8 cellular contexts compared by ENCODE assay signal in the genomic region with DNA sequence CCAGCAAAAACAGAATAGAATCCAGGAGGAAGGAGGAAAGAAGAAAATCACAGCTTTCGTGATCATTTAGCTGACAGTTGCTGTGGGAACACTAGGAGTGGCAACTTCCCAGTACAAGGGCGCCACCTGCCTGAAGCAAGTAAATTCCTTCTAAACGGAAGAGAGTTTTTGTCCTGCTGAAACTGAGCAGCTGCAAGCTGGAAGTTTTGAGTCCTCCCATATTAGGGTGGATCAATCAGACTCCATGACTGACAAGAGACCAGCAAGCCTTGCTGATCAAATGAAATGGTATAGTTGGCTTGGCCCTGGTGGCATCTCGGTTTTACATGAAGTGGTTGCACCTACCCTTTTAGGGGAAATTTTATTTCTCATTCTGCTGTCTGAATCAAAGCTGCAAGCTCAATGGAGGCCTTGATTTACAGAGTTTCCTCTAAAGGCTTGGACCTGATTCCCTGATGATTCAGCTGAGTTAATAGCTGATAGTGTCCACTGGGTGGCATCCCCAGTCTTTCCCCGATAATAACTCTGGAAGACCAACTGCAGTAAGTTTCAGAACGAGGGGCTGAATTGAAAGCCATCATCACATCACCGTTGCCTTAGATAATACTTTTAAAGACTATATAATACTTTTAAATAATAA.
DNase-seq lines count a peak whose midpoint lies in the region; ATAC-seq, FAIRE-seq and TF ChIP-seq lines count a peak whose summit lies in the region.

No MANE protein-coding gene starts in this region.

- peak; percentile 79 for TF ChIP-seq RAD21 in GM12878 (IDR thresholded peaks at IDR 0.05; ENCODE audit: insufficient read depth, low read depth, low read length)

- no peaks in the 10 kb centered on the region for H3K27me3 Mint-ChIP-seq in activated naive CD4-positive, alpha-beta T cell treated with anti-CD3 and anti-CD28 coated beads for 36 hours (ENCODE audit: low read depth)
- H3K27me3 Mint-ChIP-seq in effector memory CD8-positive, alpha-beta T cell: no peaks in the 10 kb centered on the region

- intact Hi-C loops in activated naive CD4-positive, alpha-beta T cell treated with anti-CD3 and anti-CD28 coated beads for 36 hours (cut with micrococcal nuclease): loop anchor here (1.0 kb wide), 2 partner anchors 550 to 771 kb away; no protein-coding TSS in a partner anchor
- intact Hi-C loops in GM12878 (cut with micrococcal nuclease; ENCODE audit: unreplicated experiment) (loop anchor here (1.0 kb wide), 1 partner anchor 771 kb away; no protein-coding TSS in a partner anchor), sigmoid colon (cut with DNase I) (no loop called here)

- DNase-seq in activated naive CD4-positive, alpha-beta T cell treated with anti-CD3 and anti-CD28 coated beads for 36 hours: peak; percentile 63
- DNase-seq in activated naive CD4-positive, alpha-beta T cell (lab: John Stamatoyannopoulos, UW): no peak
- DNase-seq in NCI-H526 (lab: John Stamatoyannopoulos, UW) (peak; percentile 39 to 78), GM12878 (ENCODE audit: low read depth, low spot score) (no peak), hypothalamus (lab: John Stamatoyannopoulos, UW) (peak in 34 of 51 donors; percentile 1 to 76 (median 44)), sigmoid colon (peak; percentile 85)
- DNase-seq in effector memory CD8-positive, alpha-beta T cell: no peak

- CTCF ChIA-PET in activated naive CD4-positive, alpha-beta T cell treated with anti-CD3 and anti-CD28 coated beads for 36 hours (lab: Charles Lee): interaction anchor here (0.6 to 2.6 kb wide), 2 partner anchors 28 to 772 kb away, joined by 4 to 7 read pairs; no protein-coding TSS in a partner anchor
- CTCF ChIA-PET in GM12878 (lab: Yijun Ruan, JAX): interaction anchor here (0.7 to 4.6 kb wide), 29 partner anchors 9 to 1410 kb away, joined by 3 to 41 read pairs (median 4); no protein-coding TSS in a partner anchor

- FAIRE-seq in GM12878 (lab: Jason Lieb, UNC): peak; percentile 52

- H3K27ac ChIP-seq in GM12878 (ENCODE audit: control insufficient read depth, insufficient read depth) (no peak overlapping the region), sigmoid colon (no peak overlapping the region)

- no peak overlapping the region for H3K9ac ChIP-seq in GM12878 (ENCODE audit: control insufficient read depth, insufficient read depth, low read length)

- no peaks in the 10 kb centered on the region; a peak in 1 of 4 replicates for H3K27me3 ChIP-seq in GM12878 (replicated peaks in 1 of 2; ENCODE audit: control insufficient read depth in 2 of 2, insufficient read depth in 2 of 2, low read length in 1 of 2)
- H3K27me3 ChIP-seq in sigmoid colon: no peaks in the 10 kb centered on the region

- SMC1A ChIA-PET in GM12878 (lab: Charles Lee; ENCODE audit: uncharacterized antibody, unreplicated experiment): interaction anchor here (0.6 to 3.1 kb wide), 12 partner anchors 9 to 1279 kb away, joined by 3 to 13 read pairs (median 3); no protein-coding TSS in a partner anchor

- H3K9me3 Mint-ChIP-seq in activated naive CD4-positive, alpha-beta T cell treated with anti-CD3 and anti-CD28 coated beads for 36 hours: no peaks in the 10 kb centered on the region
- peaks cover 3 to 6% of the 10 kb centered on the region in 2 donors for H3K9me3 Mint-ChIP-seq in effector memory CD8-positive, alpha-beta T cell

- H2AFZ ChIP-seq in GM12878 (ENCODE audit: control insufficient read depth, low read depth, low read length): no peak overlapping the region

- RAD21 ChIA-PET in GM12878 (lab: Charles Lee; ENCODE audit: unreplicated experiment): interaction anchor here (0.6 to 2.4 kb wide), 8 partner anchors 13 to 1139 kb away, joined by 3 to 8 read pairs (median 5); no protein-coding TSS in a partner anchor

- H3K4me1 ChIP-seq in GM12878 (ENCODE audit: control insufficient read depth, insufficient read depth, low read length): no peaks in the 10 kb centered on the region
- peaks cover 0 to 9% (median 3%) of the 10 kb centered on the region in 4 donors for H3K4me1 ChIP-seq in sigmoid colon

- H4K20me1 ChIP-seq in GM12878 (ENCODE audit: control insufficient read depth, insufficient read depth): no peaks in the 10 kb centered on the region

- no peak for TF ChIP-seq EP300 in GM12878 (IDR thresholded peaks at IDR 0.05; ENCODE audit: borderline replicate concordance in 1 of 2, control insufficient read depth in 1 of 2, low read depth in 2 of 2, low read length in 2 of 2)
- TF ChIP-seq EP300 in sigmoid colon (IDR thresholded peaks at IDR 0.05): no peak

- no peaks in the 10 kb centered on the region for H3K36me3 Mint-ChIP-seq in activated naive CD4-positive, alpha-beta T cell treated with anti-CD3 and anti-CD28 coated beads for 36 hours (ENCODE audit: low read depth)
- H3K36me3 Mint-ChIP-seq in effector memory CD8-positive, alpha-beta T cell (ENCODE audit: insufficient read depth): no peaks in the 10 kb centered on the region

- no peak overlapping the region for H3K27ac Mint-ChIP-seq in activated naive CD4-positive, alpha-beta T cell treated with anti-CD3 and anti-CD28 coated beads for 36 hours
- H3K27ac Mint-ChIP-seq in effector memory CD8-positive, alpha-beta T cell: no peak overlapping the region

- TF ChIP-seq CTCF in GM12878 (IDR thresholded peaks at IDR 0.05 in 2 of 3, conservative IDR thresholded peaks at IDR 0.05 in 1 of 3; ENCODE audit: control insufficient read depth in 2 of 3, extremely low read depth in 1 of 3, insufficient read depth in 1 of 3, low read depth in 3 of 3, low read length in 3 of 3) (peak; percentile 52 to 79 (median 57); a peak in 4 of 6 replicates), sigmoid colon (IDR thresholded peaks at IDR 0.05) (peak; percentile 44 to 70 (median 49))

- no peak overlapping the region for H3K4me2 ChIP-seq in GM12878 (ENCODE audit: control insufficient read depth, insufficient read depth)

- no peak for TF ChIP-seq POLR2A in GM12878 (IDR thresholded peaks at IDR 0.05; ENCODE audit: low read depth, low read length)
- TF ChIP-seq POLR2A in sigmoid colon (IDR thresholded peaks at IDR 0.05): no peak

- H3K9me3 ChIP-seq in GM12878 (replicated peaks; ENCODE audit: control insufficient read depth, insufficient read depth, low read length): no peaks in the 10 kb centered on the region
- no peaks in the 10 kb centered on the region for H3K9me3 ChIP-seq in sigmoid colon

- in situ Hi-C loops in GM12878 (cut with MboI): no loop called here

- 25% methylated on average over 7 of the region's 7 CpGs for WGBS in GM12878 (ENCODE audit: insufficient coverage, insufficient replicate concordance, low lambda C conversion rate, missing lambda C conversion rate)
- 37 to 46% methylated on average over 7 of the region's 7 CpGs for WGBS in sigmoid colon, 2 donors

- H3K4me3 ChIP-seq in GM12878 (no peak overlapping the region), sigmoid colon (no peak overlapping the region)

- H3K36me3 ChIP-seq in GM12878 (ENCODE audit: control insufficient read depth in 2 of 2, insufficient read depth in 2 of 2, low read length in 1 of 2) (no peaks in the 10 kb centered on the region), sigmoid colon (no peaks in the 10 kb centered on the region)

- H3K4me1 Mint-ChIP-seq in activated naive CD4-positive, alpha-beta T cell treated with anti-CD3 and anti-CD28 coated beads for 36 hours (ENCODE audit: low read depth): no peaks in the 10 kb centered on the region
- no peaks in the 10 kb centered on the region for H3K4me1 Mint-ChIP-seq in effector memory CD8-positive, alpha-beta T cell (ENCODE audit: low read depth in 2 of 2)

- no peaks in the 10 kb centered on the region for H3K79me2 ChIP-seq in GM12878 (ENCODE audit: control insufficient read depth, insufficient read depth, low read length)

- H3K4me3 Mint-ChIP-seq in activated naive CD4-positive, alpha-beta T cell treated with anti-CD3 and anti-CD28 coated beads for 36 hours: no peak overlapping the region
- no peak overlapping the region for H3K4me3 Mint-ChIP-seq in effector memory CD8-positive, alpha-beta T cell

- ATAC-seq in HG03378 (IDR thresholded peaks at IDR 0.05; ENCODE audit: unreplicated experiment) (peak; percentile 75), GM12878 (peak; percentile 81)
- no peak for ATAC-seq in effector memory CD8-positive, alpha-beta T cell (replicated peaks)

- no TSS peak for BruUV-seq in GM12878 (replicated peaks; lab: Mats Ljungman, UMichigan)

- POLR2A ChIA-PET in GM12878 (lab: Charles Lee): no interaction called here

TF ChIP-seq in GM12878, 131 proteins besides CTCF, POLR2A, EP300 and RAD21:
- TF ChIP-seq CREM (IDR thresholded peaks at IDR 0.05; ENCODE audit: low read depth) (no peak), SMC3 (IDR thresholded peaks at IDR 0.05; ENCODE audit: borderline replicate concordance, low read length) (peak; percentile 65; the same call in 1 of the 2 replicates), TARDBP (IDR thresholded peaks at IDR 0.05; ENCODE audit: borderline replicate concordance) (no peak)
- TF ChIP-seq, protein P1, sequence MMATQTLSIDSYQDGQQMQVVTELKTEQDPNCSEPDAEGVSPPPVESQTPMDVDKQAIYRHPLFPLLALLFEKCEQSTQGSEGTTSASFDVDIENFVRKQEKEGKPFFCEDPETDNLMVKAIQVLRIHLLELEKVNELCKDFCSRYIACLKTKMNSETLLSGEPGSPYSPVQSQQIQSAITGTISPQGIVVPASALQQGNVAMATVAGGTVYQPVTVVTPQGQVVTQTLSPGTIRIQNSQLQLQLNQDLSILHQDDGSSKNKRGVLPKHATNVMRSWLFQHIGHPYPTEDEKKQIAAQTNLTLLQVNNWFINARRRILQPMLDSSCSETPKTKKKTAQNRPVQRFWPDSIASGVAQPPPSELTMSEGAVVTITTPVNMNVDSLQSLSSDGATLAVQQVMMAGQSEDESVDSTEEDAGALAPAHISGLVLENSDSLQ (IDR thresholded peaks at IDR 0.05): peak; percentile 65

Comparison
In these comparisons a context has a peak if more than half of its experiments do, and no peak if none do; other contexts are left out.
1. DNase-seq: peak in activated naive CD4-positive, alpha-beta T cell treated with anti-CD3 and anti-CD28 coated beads for 36 hours (single experiment), NCI-H526 (2 of 2), hypothalamus (34 of 51) and sigmoid colon (single experiment); none in activated naive CD4-positive, alpha-beta T cell (0 of 4), GM12878 (single experiment) and effector memory CD8-positive, alpha-beta T cell (0 of 3).